1 cellular context compared by ENCODE assay signal in the genomic region with DNA sequence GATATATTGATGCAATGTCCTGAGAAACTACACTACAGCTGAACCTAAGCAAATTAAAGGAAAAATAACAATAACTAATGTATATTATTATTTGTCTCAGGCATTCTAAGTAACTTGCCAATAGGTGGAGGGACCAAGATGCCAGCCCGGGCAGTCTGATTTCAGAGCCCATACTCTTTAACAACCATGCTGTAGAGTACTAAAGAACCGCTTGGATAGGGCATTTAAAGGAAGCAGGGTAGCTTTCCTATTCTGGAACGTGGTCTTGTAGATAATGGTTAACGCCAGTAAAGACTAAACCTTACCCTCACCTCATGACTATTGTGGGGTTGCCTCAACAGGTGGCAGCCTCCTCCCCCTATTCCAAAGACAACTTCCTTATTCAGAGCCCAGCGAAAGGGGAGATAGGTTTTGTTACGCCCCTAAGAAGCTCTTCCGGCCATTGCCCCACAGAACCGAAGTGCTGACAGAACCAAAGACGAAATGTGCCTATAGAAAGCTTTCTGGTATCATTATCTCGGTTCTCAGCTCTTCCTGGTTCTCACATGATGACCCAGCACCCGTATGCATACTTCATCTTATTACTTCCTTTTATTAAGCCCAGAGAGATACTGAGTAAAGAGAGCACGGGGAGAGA.
TF ChIP-seq lines count a peak whose summit lies in the region.

No MANE protein-coding gene starts in this region.

TF ChIP-seq in GM12878, 131 proteins besides CTCF, POLR2A, EP300 and RAD21 (continued from another document):
- TF ChIP-seq NKRF (conservative IDR thresholded peaks at IDR 0.05): no peak
- TF ChIP-seq MTA3 (IDR thresholded peaks at IDR 0.05; ENCODE audit: borderline replicate concordance, low read length): 0 out of 2 replicates have a peak, but pooled peaks have one; percentile 37
- TF ChIP-seq IKZF2 (IDR thresholded peaks at IDR 0.05): peak in 1 of 2 experiments; percentile 44; a peak in 1 of 4 replicates
- TF ChIP-seq CREB1 (IDR thresholded peaks at IDR 0.05; ENCODE audit: low read depth): no peak
- TF ChIP-seq BCL11A (IDR thresholded peaks at IDR 0.05; ENCODE audit: low read depth, low read length): no peak
- no peak for TF ChIP-seq STAT1 (conservative IDR thresholded peaks at IDR 0.05)
- TF ChIP-seq, protein P1, sequence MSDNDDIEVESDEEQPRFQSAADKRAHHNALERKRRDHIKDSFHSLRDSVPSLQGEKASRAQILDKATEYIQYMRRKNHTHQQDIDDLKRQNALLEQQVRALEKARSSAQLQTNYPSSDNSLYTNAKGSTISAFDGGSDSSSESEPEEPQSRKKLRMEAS (IDR thresholded peaks at IDR 0.05; ENCODE audit: low read depth, low read length): no peak
- no peak for TF ChIP-seq JUND (IDR thresholded peaks at IDR 0.05; ENCODE audit: low read depth, low read length)
- no peak for TF ChIP-seq SPI1 (IDR thresholded peaks at IDR 0.05; ENCODE audit: borderline replicate concordance, insufficient read depth, low read depth, low read length)
- no peak for TF ChIP-seq LARP7 (IDR thresholded peaks at IDR 0.05)
- TF ChIP-seq STAT3 (IDR thresholded peaks at IDR 0.05; ENCODE audit: low read depth, low read length): no peak
- no peak for TF ChIP-seq RBBP5 (conservative IDR thresholded peaks at IDR 0.05)
- no peak for TF ChIP-seq CHD4 (IDR thresholded peaks at IDR 0.05)
- TF ChIP-seq GATAD2B (conservative IDR thresholded peaks at IDR 0.05; ENCODE audit: low read depth): 0 out of 2 replicates have a peak, but pooled peaks have one; percentile 33
- TF ChIP-seq RFX5 (IDR thresholded peaks at IDR 0.05; ENCODE audit: low read depth, low read length): no peak
- TF ChIP-seq ZBTB11 (CRISPR knock-in tag; IDR thresholded peaks at IDR 0.05): no peak
- no peak for TF ChIP-seq YY1 (IDR thresholded peaks at IDR 0.05; ENCODE audit: low read depth, low read length)
- TF ChIP-seq HDAC6 (IDR thresholded peaks at IDR 0.05; ENCODE audit: unreplicated experiment): no peak
- no peak for TF ChIP-seq ZNF274 (IDR thresholded peaks at IDR 0.05; ENCODE audit: insufficient read depth, insufficient read length)
- TF ChIP-seq NFYA (IDR thresholded peaks at IDR 0.05; ENCODE audit: borderline replicate concordance, low read depth, low read length): no peak
- TF ChIP-seq ZNF24 (IDR thresholded peaks at IDR 0.05): no peak
- TF ChIP-seq IRF5 (IDR thresholded peaks at IDR 0.05; ENCODE audit: borderline replicate concordance): no peak
- TF ChIP-seq, protein P2, sequence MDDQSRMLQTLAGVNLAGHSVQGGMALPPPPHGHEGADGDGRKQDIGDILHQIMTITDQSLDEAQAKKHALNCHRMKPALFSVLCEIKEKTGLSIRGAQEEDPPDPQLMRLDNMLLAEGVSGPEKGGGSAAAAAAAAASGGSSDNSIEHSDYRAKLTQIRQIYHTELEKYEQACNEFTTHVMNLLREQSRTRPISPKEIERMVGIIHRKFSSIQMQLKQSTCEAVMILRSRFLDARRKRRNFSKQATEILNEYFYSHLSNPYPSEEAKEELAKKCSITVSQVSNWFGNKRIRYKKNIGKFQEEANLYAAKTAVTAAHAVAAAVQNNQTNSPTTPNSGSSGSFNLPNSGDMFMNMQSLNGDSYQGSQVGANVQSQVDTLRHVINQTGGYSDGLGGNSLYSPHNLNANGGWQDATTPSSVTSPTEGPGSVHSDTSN (IDR thresholded peaks at IDR 0.05; ENCODE audit: insufficient replicate concordance, low read depth, low read length): no peak
- TF ChIP-seq MEF2B (IDR thresholded peaks at IDR 0.05; ENCODE audit: partially characterized antibody, poor library complexity, severe bottlenecking): peak; percentile 10
- no peak for TF ChIP-seq BACH1 (IDR thresholded peaks at IDR 0.05; ENCODE audit: borderline replicate concordance)
- TF ChIP-seq NFXL1 (IDR thresholded peaks at IDR 0.05; ENCODE audit: borderline replicate concordance): no peak
- TF ChIP-seq TCF12 (IDR thresholded peaks at IDR 0.05; ENCODE audit: low read depth, low read length): peak; percentile 59; the same call in 1 of the 2 replicates
- TF ChIP-seq TBL1XR1 (IDR thresholded peaks at IDR 0.05; ENCODE audit: low read depth, low read length): no peak
- TF ChIP-seq NFIC (IDR thresholded peaks at IDR 0.05; ENCODE audit: low read depth, low read length): 0 out of 2 replicates have a peak, but pooled peaks have one; percentile 26
- no peak for TF ChIP-seq NR2C1 (IDR thresholded peaks at IDR 0.05)
- TF ChIP-seq MTA2 (IDR thresholded peaks at IDR 0.05; ENCODE audit: low read depth): no peak
- TF ChIP-seq, protein P3, sequence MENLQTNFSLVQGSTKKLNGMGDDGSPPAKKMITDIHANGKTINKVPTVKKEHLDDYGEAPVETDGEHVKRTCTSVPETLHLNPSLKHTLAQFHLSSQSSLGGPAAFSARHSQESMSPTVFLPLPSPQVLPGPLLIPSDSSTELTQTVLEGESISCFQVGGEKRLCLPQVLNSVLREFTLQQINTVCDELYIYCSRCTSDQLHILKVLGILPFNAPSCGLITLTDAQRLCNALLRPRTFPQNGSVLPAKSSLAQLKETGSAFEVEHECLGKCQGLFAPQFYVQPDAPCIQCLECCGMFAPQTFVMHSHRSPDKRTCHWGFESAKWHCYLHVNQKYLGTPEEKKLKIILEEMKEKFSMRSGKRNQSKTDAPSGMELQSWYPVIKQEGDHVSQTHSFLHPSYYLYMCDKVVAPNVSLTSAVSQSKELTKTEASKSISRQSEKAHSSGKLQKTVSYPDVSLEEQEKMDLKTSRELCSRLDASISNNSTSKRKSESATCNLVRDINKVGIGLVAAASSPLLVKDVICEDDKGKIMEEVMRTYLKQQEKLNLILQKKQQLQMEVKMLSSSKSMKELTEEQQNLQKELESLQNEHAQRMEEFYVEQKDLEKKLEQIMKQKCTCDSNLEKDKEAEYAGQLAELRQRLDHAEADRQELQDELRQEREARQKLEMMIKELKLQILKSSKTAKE (IDR thresholded peaks at IDR 0.05; ENCODE audit: low read depth, poor library complexity, severe bottlenecking): peak; percentile 29
- TF ChIP-seq SREBF2 (IDR thresholded peaks at IDR 0.05; ENCODE audit: low read length): no peak
- TF ChIP-seq USF2 (IDR thresholded peaks at IDR 0.05; ENCODE audit: borderline replicate concordance, low read depth, low read length): no peak
- TF ChIP-seq REST (IDR thresholded peaks at IDR 0.05; ENCODE audit: low read depth, low read length): no peak
- TF ChIP-seq GABPA (IDR thresholded peaks at IDR 0.05; ENCODE audit: low read depth): no peak
- peak; percentile 9 for TF ChIP-seq MXI1 (IDR thresholded peaks at IDR 0.05; ENCODE audit: low read depth, low read length)
TF ChIP-seq in GM12878: peak in this region for 9.
